Comparison of ENCODE assay signal across 11 cellular contexts in genomic region chr10:125824736-125825135, GRCh38. TPM values are rescaled to one million over a fixed set of nuclear protein-coding genes. Genes with fewer than 3 reads are reported as not detected.
A peak's percentile ranks its signal among the peaks of the same experiment; 100 is the strongest.
DNase-seq lines count a peak whose midpoint lies in the region; ATAC-seq and TF ChIP-seq lines count a peak whose summit lies in the region.
"Had no signal": no experiment of that assay in that cellular context is flagged by ENCODE, and none has a peak within 500 bp of the region (broad histone marks: within the 10 kb centered on the region; RNA-seq: fewer than 3 reads in every experiment).

No MANE protein-coding gene starts in this region.

- TF ChIP-seq EP300 in neural cell (conservative IDR thresholded peaks at IDR 0.05; ENCODE audit: poor library complexity, severe bottlenecking) = no peak
- TF ChIP-seq EP300 in sigmoid colon (IDR thresholded peaks at IDR 0.05) = no peak

- DNase-seq in Caki2 (ENCODE audit: low read depth) = peak; percentile 23
- no peak for DNase-seq in coronary artery (ENCODE audit: low spot score)
- no peak for DNase-seq in sciatic nerve (ENCODE audit: low spot score)
- DNase-seq in sigmoid colon = no peak
- no peak for DNase-seq in NCI-H2081 treated with DMSO at 0.1 percent for 48 hours (lab: John Stamatoyannopoulos, UW)
- DNase-seq in activated CD4-positive, alpha-beta T cell treated with anti-CD3 and anti-CD28 coated beads for 48 hours = no peak
- DNase-seq: NCI-H526, upper lobe of left lung had no signal

- no peaks in the 10 kb centered on the region for H3F3A ChIP-seq in neural cell (ENCODE audit: insufficient read depth, low read length, poor library complexity, severe bottlenecking)

- TF ChIP-seq RAD21 in neural cell (conservative IDR thresholded peaks at IDR 0.05) = no peak

- no peak for TF ChIP-seq POLR2A in sigmoid colon (IDR thresholded peaks at IDR 0.05)

- H3K4me1 ChIP-seq in sigmoid colon = peaks cover 0 to 37% (median 31%) of the 10 kb centered on the region in 4 donors

- TF ChIP-seq CTCF in coronary artery (IDR thresholded peaks at IDR 0.05) (no peak), neural cell (IDR thresholded peaks at IDR 0.05; ENCODE audit: poor library complexity, severe bottlenecking) (no peak), sigmoid colon (IDR thresholded peaks at IDR 0.05) (no peak)

- H3K27me3 ChIP-seq in neural cell (ENCODE audit: insufficient read depth, low read depth, low read length) (no peaks in the 10 kb centered on the region), sigmoid colon (no peaks in the 10 kb centered on the region)
- H3K27me3 ChIP-seq: upper lobe of left lung had no signal

- H4K20me1 ChIP-seq in neural cell (ENCODE audit: insufficient read depth) = no peaks in the 10 kb centered on the region

- H3K36me3 ChIP-seq in KOPT-K1 (ENCODE audit: insufficient read depth, low read length) (peaks cover 45% of the 10 kb centered on the region), neural cell (ENCODE audit: insufficient read depth, low read length) (no peaks in the 10 kb centered on the region), sigmoid colon (peaks cover 6 to 36% (median 17%) of the 10 kb centered on the region in 4 donors)

- ATAC-seq in sciatic nerve = no peak
- ATAC-seq: esophagus mucosa had no signal

- peaks cover 25% of the 10 kb centered on the region for H3K79me2 ChIP-seq in neural cell (replicated peaks; ENCODE audit: insufficient read depth, low read length)

- H3K27ac ChIP-seq in KOPT-K1 (ENCODE audit: low read depth, low read length, poor library complexity, severe bottlenecking) (peak overlapping the region; percentile 89), coronary artery (no peak overlapping the region), neural cell (ENCODE audit: low read length) (no peak overlapping the region), sigmoid colon (no peak overlapping the region)

- intact Hi-C loops in sciatic nerve (cut with DNase I) (no loop called here), sigmoid colon (cut with DNase I) (loop anchor here (5.0 to 10.0 kb wide), 3 partner anchors 102 to 1020 kb away; partner anchors contain the start of gene ABRAXAS2)

- no peaks in the 10 kb centered on the region for H3K9me2 ChIP-seq in neural cell (ENCODE audit: insufficient read depth, low read length)

- H3K9me3 ChIP-seq in KOPT-K1 (ENCODE audit: insufficient read depth, low read length, poor library complexity, severe bottlenecking) = no peaks in the 10 kb centered on the region
- H3K9me3 ChIP-seq in neural cell (ENCODE audit: low read length) = no peaks in the 10 kb centered on the region
- no peaks in the 10 kb centered on the region for H3K9me3 ChIP-seq in sigmoid colon
- H3K9me3 ChIP-seq: upper lobe of left lung had no signal

- H3K4me2 ChIP-seq in neural cell (ENCODE audit: low read length) = peak overlapping the region; percentile 75

- peak overlapping the region; percentile 88 for H3K4me3 ChIP-seq in coronary artery
- H3K4me3 ChIP-seq in neural cell (ENCODE audit: low read length) = peak overlapping the region; percentile 69
- peak overlapping the region in 2 of 4 donors; percentile 93 for H3K4me3 ChIP-seq in sigmoid colon

- no peak overlapping the region for H3K9ac ChIP-seq in neural cell (ENCODE audit: low read length)

- WGBS in sigmoid colon, 2 donors = 76 to 84% methylated on average over 1 of the region's 1 CpG

- no peak overlapping the region for H2AFZ ChIP-seq in neural cell (ENCODE audit: low read depth, low read length)

- in situ Hi-C loops in Caki2 (cut with HindIII; ENCODE audit: low pct_unique_long_range_greater_than_20kb, low sequenced_read_pairs) = no loop called here

TF ChIP-seq in neural cell, 6 proteins besides CTCF, POLR2A, EP300 and RAD21:
- TF ChIP-seq REST (IDR thresholded peaks at IDR 0.05; ENCODE audit: borderline replicate concordance) = no peak
- no peak for TF ChIP-seq TAF1 (IDR thresholded peaks at IDR 0.05; ENCODE audit: low read depth)
- no peak for TF ChIP-seq SMC3 (conservative IDR thresholded peaks at IDR 0.05; ENCODE audit: poor library complexity)
- TF ChIP-seq POLR2AphosphoS5 (IDR thresholded peaks at IDR 0.05) = no peak
- no peak for TF ChIP-seq EZH2 (IDR thresholded peaks at IDR 0.05; ENCODE audit: borderline replicate concordance, insufficient read depth, low read length, poor library complexity, severe bottlenecking)
- TF ChIP-seq MXI1 (conservative IDR thresholded peaks at IDR 0.05; ENCODE audit: poor library complexity, severe bottlenecking) = no peak

RNA-seq across cellular contexts. Expression of gene BCCIP, which starts 1.4 kb away (rescaled TPM):
- total RNA-seq in Caki2 (2014; rRNA removed; shearing (Covaris generic); ENCODE audit: low replicate concordance) = 52.0 and 71.8 TPM in 2 replicates
- polyA plus RNA-seq in neural cell = 73.5 and 95.8 TPM in 2 replicates
- polyA minus RNA-seq in neural cell = 58.7 and 62.9 TPM in 2 replicates
- total RNA-seq in sciatic nerve = 31.3 TPM
- 10 to 100 TPM; 37.7 to 54.9 (median 45.8) TPM for total RNA-seq in sigmoid colon
- 10 to 100 TPM; 46.8 to 61.4 (median 52.7) TPM for polyA plus RNA-seq in sigmoid colon

RNA-seq across cellular contexts. Expression of gene UROS, which starts 1.7 kb away (rescaled TPM):
- 78.1 and 118 TPM in 2 replicates for total RNA-seq in Caki2 (2014; rRNA removed; shearing (Covaris generic); ENCODE audit: low replicate concordance)
- polyA plus RNA-seq in neural cell (85.0 and 103 TPM in 2 replicates), sigmoid colon (10 to 100 TPM; 26.1 to 35.4 (median 28.5) TPM)
- polyA minus RNA-seq in neural cell = 67.0 and 69.5 TPM in 2 replicates
- total RNA-seq in sciatic nerve (30.6 TPM), sigmoid colon (10 to 100 TPM; 26.3 to 46.7 (median 36.8) TPM)

RNA-seq across cellular contexts. Expression of gene MMP21, which starts 49.1 kb away (rescaled TPM):
- not detected in 2 replicates for total RNA-seq in Caki2 (2014; rRNA removed; shearing (Covaris generic); ENCODE audit: low replicate concordance)
- polyA plus RNA-seq in neural cell (not detected in 2 replicates), sigmoid colon (under 1 TPM in 1 of 3 donors, not detected in 2; 0.07 TPM)
- not detected in 2 replicates for polyA minus RNA-seq in neural cell
- total RNA-seq in sciatic nerve (0.31 TPM), sigmoid colon (under 1 TPM in 1 of 4 donors, not detected in 3; 0.33 TPM)

RNA-seq across cellular contexts. Expression of gene DHX32, which starts 56.4 kb away (rescaled TPM):
- total RNA-seq in Caki2 (2014; rRNA removed; shearing (Covaris generic); ENCODE audit: low replicate concordance) = 45.3 and 48.9 TPM in 2 replicates
- polyA plus RNA-seq in neural cell (17.8 and 25.2 TPM in 2 replicates), sigmoid colon (10 to 100 TPM; 28.3 to 57.8 (median 55.9) TPM)
- 18.3 and 19.3 TPM in 2 replicates for polyA minus RNA-seq in neural cell
- total RNA-seq in sciatic nerve (20.8 TPM), sigmoid colon (10 to 100 TPM; 16.0 to 22.4 (median 21.3) TPM)
